ENCODE assay signal across 35 cellular contexts in the genomic region with DNA sequence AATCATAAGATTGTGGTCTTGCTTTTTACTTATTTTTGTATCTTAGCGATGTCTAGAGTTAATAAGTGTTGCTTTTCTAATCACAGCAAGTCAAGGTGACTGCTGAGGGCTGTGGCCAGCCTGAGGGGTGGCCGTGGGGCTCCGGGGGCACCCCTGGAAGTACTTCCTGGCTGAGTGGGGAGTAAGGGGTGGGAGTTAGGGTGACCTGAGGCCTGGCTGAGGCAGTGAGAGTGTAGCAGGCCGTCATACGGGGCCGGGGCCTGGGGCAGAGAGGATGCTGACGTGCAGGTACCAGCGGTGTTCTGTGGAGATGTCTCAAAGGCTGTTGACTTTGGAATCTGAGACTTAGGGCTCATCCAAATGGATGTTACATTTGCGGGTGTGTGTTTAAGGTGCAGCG. TPM values are rescaled to one million over a fixed set of nuclear protein-coding genes. Genes with fewer than 3 reads are reported as not detected.
"Had no signal": no experiment of that assay in that cellular context is flagged by ENCODE, and none has a peak within 500 bp of the region (broad histone marks: within the 10 kb centered on the region; RNA-seq: fewer than 3 reads in every experiment).

No MANE protein-coding gene starts in this region.

- H3K4me3 ChIP-seq: K562, PC-9 had no signal

- H3K9me3 Mint-ChIP-seq: activated naive CD8-positive, alpha-beta T cell treated with anti-CD3 and anti-CD28 coated beads for 36 hours had no signal

- H3K27ac ChIP-seq: brain microvascular endothelial cell, PC-9, RWPE1, VCaP had no signal

- H3K27me3 Mint-ChIP-seq: activated CD4-positive, alpha-beta T cell treated with anti-CD3 and anti-CD28 coated beads, Interleukin-2, amount 10 ng/mL, durations not matched to agents 24 days and 14 days; activated CD8-positive, alpha-beta memory T cell treated with anti-CD3 and anti-CD28 coated beads, Interleukin-2, amount 10 ng/mL, durations not matched to agents 7 days and 5 days; activated naive CD8-positive, alpha-beta T cell treated with anti-CD3 and anti-CD28 coated beads for 36 hours; central memory CD8-positive, alpha-beta T cell had no signal

- H3K27me3 ChIP-seq: brain microvascular endothelial cell had no signal

- H3K4me3 Mint-ChIP-seq: activated CD4-positive, alpha-beta T cell treated with anti-CD3 and anti-CD28 coated beads, Interleukin-2, amount 10 ng/mL, durations not matched to agents 24 days and 14 days; activated CD8-positive, alpha-beta memory T cell treated with anti-CD3 and anti-CD28 coated beads, Interleukin-2, amount 10 ng/mL, durations not matched to agents 7 days and 5 days; activated naive CD8-positive, alpha-beta T cell treated with anti-CD3 and anti-CD28 coated beads for 36 hours; central memory CD8-positive, alpha-beta T cell had no signal

- H3K27ac Mint-ChIP-seq: activated CD4-positive, alpha-beta T cell treated with anti-CD3 and anti-CD28 coated beads, Interleukin-2, amount 10 ng/mL, durations not matched to agents 24 days and 14 days; activated CD8-positive, alpha-beta memory T cell treated with anti-CD3 and anti-CD28 coated beads, Interleukin-2, amount 10 ng/mL, durations not matched to agents 7 days and 5 days; activated naive CD8-positive, alpha-beta T cell treated with anti-CD3 and anti-CD28 coated beads for 36 hours had no signal

- ATAC-seq: activated CD8-positive, alpha-beta memory T cell treated with anti-CD3 and anti-CD28 coated beads, Interleukin-2, amount 10 ng/mL, durations not matched to agents 7 days and 5 days; K562; Right ventricle myocardium inferior had no signal

- H3K4me1 Mint-ChIP-seq: activated CD4-positive, alpha-beta T cell treated with anti-CD3 and anti-CD28 coated beads, Interleukin-2, amount 10 ng/mL, durations not matched to agents 24 days and 14 days; activated CD8-positive, alpha-beta memory T cell treated with anti-CD3 and anti-CD28 coated beads, Interleukin-2, amount 10 ng/mL, durations not matched to agents 7 days and 5 days had no signal

- DNase-seq: activated CD4-positive, alpha-beta T cell treated with anti-CD3 and anti-CD28 coated beads for 1 hour; activated CD4-positive, alpha-beta T cell treated with anti-CD3 and anti-CD28 coated beads, Interleukin-2, amount 10 ng/mL, durations not matched to agents 24 days and 14 days; activated CD4-positive, alpha-beta T cell treated with anti-CD3 and anti-CD28 coated beads, Interleukin-2, amount 50 U/mL, for 48 hours; activated CD4-positive, CD25-positive, alpha-beta regulatory T cell; activated CD8-positive, alpha-beta memory T cell treated with anti-CD3 and anti-CD28 coated beads for 24 hours; activated CD8-positive, alpha-beta memory T cell treated with anti-CD3 and anti-CD28 coated beads, Interleukin-2, amount 10 ng/mL, durations not matched to agents 7 days and 5 days; activated CD8-positive, alpha-beta memory T cell treated with anti-CD3 and anti-CD28 coated beads, Interleukin-2, amount 50 U/mL, for 48 hours; activated effector memory CD4-positive, alpha-beta T cell treated with Interleukin-2 at 50 U/mL for 16 hours; activated naive CD4-positive, alpha-beta T cell treated with anti-CD3 and anti-CD28 coated beads, Interleukin-2, amount 50 U/mL, for 16 hours; activated naive CD8-positive, alpha-beta T cell treated with anti-CD3 and anti-CD28 coated beads for 36 hours; amniotic stem cell; aorta; brain microvascular endothelial cell; NCI-H1092 treated with DMSO at 0.1 percent for 48 hours; NCI-H1417; NCI-H146; NCI-H187; NCI-H2029 treated with DMSO at 0.1 percent for 48 hours; NCI-H2107; NCI-H2171; NCI-H510A; NCI-H526; NCI-H748 treated with DMSO at 0.1 percent for 48 hours; SW 1271; T-helper 1 cell; T-helper 2 cell; T-helper 9 cell had no signal

RNA-seq across cellular contexts. Expression of gene TMEM271, which starts 47.8 kb away (rescaled TPM):
- total RNA-seq: activated CD4-positive, alpha-beta T cell treated with anti-CD3 and anti-CD28 coated beads, Interleukin-2, amount 10 ng/mL, durations not matched to agents 24 days and 14 days; activated CD8-positive, alpha-beta memory T cell treated with anti-CD3 and anti-CD28 coated beads, Interleukin-2, amount 10 ng/mL, durations not matched to agents 7 days and 5 days; activated naive CD8-positive, alpha-beta T cell treated with anti-CD3 and anti-CD28 coated beads for 36 hours; aorta; K562; M059J; OCI-LY7; PC-9; Right ventricle myocardium inferior had no signal
- polyA plus RNA-seq: aorta, K562 had no signal
